ENCODE assay signal across 12 cellular contexts in genomic region chrX:39895228-39896110, GRCh38.
DNase-seq lines count a peak whose midpoint lies in the region; ATAC-seq, FAIRE-seq and TF ChIP-seq lines count a peak whose summit lies in the region.
"Had no signal": no experiment of that assay in that cellular context is flagged by ENCODE, and none has a peak within 500 bp of the region (broad histone marks: within the 10 kb centered on the region; RNA-seq: fewer than 3 reads in every experiment).

No MANE protein-coding gene starts in this region.

- FAIRE-seq in RCC 7860 (lab: Jason Lieb, UNC) = peak; percentile 82

- H3K4me1 Mint-ChIP-seq in activated T-cell treated with anti-CD3 and anti-CD28 coated beads, Interleukin-2, amount 50 U/mL, for 4 hours (ENCODE audit: low read depth) = peaks cover 9% of the 10 kb centered on the region

- H3K4me3 ChIP-seq in transverse colon = no peak overlapping the region

- H3K9me3 Mint-ChIP-seq in activated T-cell treated with anti-CD3 and anti-CD28 coated beads, Interleukin-2, amount 50 U/mL, for 4 hours = no peaks in the 10 kb centered on the region
- H3K9me3 Mint-ChIP-seq: activated CD4-positive, alpha-beta T cell treated with anti-CD3 and anti-CD28 coated beads, Interleukin-2, amount 10 ng/mL, durations not matched to agents 24 days and 14 days; activated naive CD8-positive, alpha-beta T cell treated with anti-CD3 and anti-CD28 coated beads, Interleukin-2, amount 10 ng/mL, durations not matched to agents 7 days and 5 days had no signal

- no peaks in the 10 kb centered on the region for H3K36me3 ChIP-seq in transverse colon

- H3K4me3 Mint-ChIP-seq in activated T-cell treated with anti-CD3 and anti-CD28 coated beads, Interleukin-2, amount 50 U/mL, for 4 hours = no peak overlapping the region
- H3K4me3 Mint-ChIP-seq: activated CD4-positive, alpha-beta T cell treated with anti-CD3 and anti-CD28 coated beads, Interleukin-2, amount 10 ng/mL, durations not matched to agents 24 days and 14 days; activated naive CD8-positive, alpha-beta T cell treated with anti-CD3 and anti-CD28 coated beads, Interleukin-2, amount 10 ng/mL, durations not matched to agents 7 days and 5 days had no signal

- TF ChIP-seq POLR2A in transverse colon (IDR thresholded peaks at IDR 0.05) = no peak
- no peak for TF ChIP-seq POLR2A in erythroblast (IDR thresholded peaks at IDR 0.05; ENCODE audit: low read length)

- no peak for TF ChIP-seq EP300 in transverse colon (IDR thresholded peaks at IDR 0.05; ENCODE audit: low read depth)

- no peaks in the 10 kb centered on the region for H3K27me3 ChIP-seq in transverse colon

- no peaks in the 10 kb centered on the region for H3K9me3 ChIP-seq in transverse colon

- intact Hi-C loops in transverse colon (cut with DNase I; ENCODE audit: low total_unique reads) = no loop called here

- peak overlapping the region; percentile 12 to 45 (median 30) for H3K27ac ChIP-seq in transverse colon

- TF ChIP-seq CTCF in transverse colon (IDR thresholded peaks at IDR 0.05) = no peak

- in situ Hi-C loops in transverse colon (cut with MboI; ENCODE audit: low pct_ligation_motif_present in 1 of 4, low pct_unique_long_range_greater_than_20kb in 1 of 4, low sequenced_read_pairs in 3 of 4) = no loop called here

- DNase-seq in NCI-H345 (lab: John Stamatoyannopoulos, UW) (peak; percentile 41), NCI-H345 treated with DMSO at 0.1 percent for 48 hours (lab: John Stamatoyannopoulos, UW; ENCODE audit: unreplicated experiment) (no peak), RCC 7860 (ENCODE audit: low spot score) (peak; percentile 66), transverse colon (peak; percentile 29), erythroblast (lab: John Stamatoyannopoulos, UW) (no peak), mesenteric fat pad (ENCODE audit: low spot score) (no peak)
- no peak for DNase-seq in activated T-cell treated with anti-CD3 and anti-CD28 coated beads, Interleukin-2, amount 50 U/mL, for 4 hours
- DNase-seq: activated CD4-positive, alpha-beta T cell treated with anti-CD3 and anti-CD28 coated beads, Interleukin-2, amount 10 ng/mL, durations not matched to agents 24 days and 14 days; activated naive CD8-positive, alpha-beta T cell treated with anti-CD3 and anti-CD28 coated beads, Interleukin-2, amount 10 ng/mL, durations not matched to agents 7 days and 5 days; stimulated activated CD4-positive, alpha-beta T cell treated with anti-CD3 and anti-CD28 coated beads, Interleukin-4, amount 100 ng/mL, for 24 hours had no signal

- H3K4me1 ChIP-seq in transverse colon = peaks cover 0 to 33% (median 15%) of the 10 kb centered on the region in 4 donors

- H3K36me3 Mint-ChIP-seq in activated T-cell treated with anti-CD3 and anti-CD28 coated beads, Interleukin-2, amount 50 U/mL, for 4 hours (ENCODE audit: insufficient read depth) = no peaks in the 10 kb centered on the region

- ATAC-seq in esophagus mucosa = peak; percentile 63
- ATAC-seq in activated T-cell treated with anti-CD3 and anti-CD28 coated beads, Interleukin-2, amount 50 U/mL, for 4 hours = no peak
- ATAC-seq: Panc1 had no signal

- 17 to 72% methylated on average over 1 to 18 of the region's 18 CpGs for WGBS in transverse colon (ENCODE audit: low coverage in 1 of 2), 2 donors

- H3K27me3 Mint-ChIP-seq in activated T-cell treated with anti-CD3 and anti-CD28 coated beads, Interleukin-2, amount 50 U/mL, for 4 hours (ENCODE audit: low read depth) = no peaks in the 10 kb centered on the region
- H3K27me3 Mint-ChIP-seq: activated CD4-positive, alpha-beta T cell treated with anti-CD3 and anti-CD28 coated beads, Interleukin-2, amount 10 ng/mL, durations not matched to agents 24 days and 14 days; activated naive CD8-positive, alpha-beta T cell treated with anti-CD3 and anti-CD28 coated beads, Interleukin-2, amount 10 ng/mL, durations not matched to agents 7 days and 5 days had no signal

Comparison
In these comparisons a context has a peak if more than half of its experiments do, and no peak if none do; other contexts are left out.
1. DNase-seq: peak in NCI-H345 (single experiment), RCC 7860 (single experiment) and transverse colon (single experiment); none in NCI-H345 treated with DMSO at 0.1 percent for 48 hours (single experiment), erythroblast (0 of 2), activated T-cell treated with anti-CD3 and anti-CD28 coated beads, Interleukin-2, amount 50 U/mL, for 4 hours (single experiment) and mesenteric fat pad (single experiment).